Comparison of ENCODE assay signal across 1 cellular context in genomic region chr5:74342948-74343682, GRCh38.
TF ChIP-seq lines count a peak whose summit lies in the region.

No MANE protein-coding gene starts in this region.

TF ChIP-seq in K562, 482 proteins besides CTCF, POLR2A, EP300 and RAD21 (continued from another document):
- TF ChIP-seq, protein P1, sequence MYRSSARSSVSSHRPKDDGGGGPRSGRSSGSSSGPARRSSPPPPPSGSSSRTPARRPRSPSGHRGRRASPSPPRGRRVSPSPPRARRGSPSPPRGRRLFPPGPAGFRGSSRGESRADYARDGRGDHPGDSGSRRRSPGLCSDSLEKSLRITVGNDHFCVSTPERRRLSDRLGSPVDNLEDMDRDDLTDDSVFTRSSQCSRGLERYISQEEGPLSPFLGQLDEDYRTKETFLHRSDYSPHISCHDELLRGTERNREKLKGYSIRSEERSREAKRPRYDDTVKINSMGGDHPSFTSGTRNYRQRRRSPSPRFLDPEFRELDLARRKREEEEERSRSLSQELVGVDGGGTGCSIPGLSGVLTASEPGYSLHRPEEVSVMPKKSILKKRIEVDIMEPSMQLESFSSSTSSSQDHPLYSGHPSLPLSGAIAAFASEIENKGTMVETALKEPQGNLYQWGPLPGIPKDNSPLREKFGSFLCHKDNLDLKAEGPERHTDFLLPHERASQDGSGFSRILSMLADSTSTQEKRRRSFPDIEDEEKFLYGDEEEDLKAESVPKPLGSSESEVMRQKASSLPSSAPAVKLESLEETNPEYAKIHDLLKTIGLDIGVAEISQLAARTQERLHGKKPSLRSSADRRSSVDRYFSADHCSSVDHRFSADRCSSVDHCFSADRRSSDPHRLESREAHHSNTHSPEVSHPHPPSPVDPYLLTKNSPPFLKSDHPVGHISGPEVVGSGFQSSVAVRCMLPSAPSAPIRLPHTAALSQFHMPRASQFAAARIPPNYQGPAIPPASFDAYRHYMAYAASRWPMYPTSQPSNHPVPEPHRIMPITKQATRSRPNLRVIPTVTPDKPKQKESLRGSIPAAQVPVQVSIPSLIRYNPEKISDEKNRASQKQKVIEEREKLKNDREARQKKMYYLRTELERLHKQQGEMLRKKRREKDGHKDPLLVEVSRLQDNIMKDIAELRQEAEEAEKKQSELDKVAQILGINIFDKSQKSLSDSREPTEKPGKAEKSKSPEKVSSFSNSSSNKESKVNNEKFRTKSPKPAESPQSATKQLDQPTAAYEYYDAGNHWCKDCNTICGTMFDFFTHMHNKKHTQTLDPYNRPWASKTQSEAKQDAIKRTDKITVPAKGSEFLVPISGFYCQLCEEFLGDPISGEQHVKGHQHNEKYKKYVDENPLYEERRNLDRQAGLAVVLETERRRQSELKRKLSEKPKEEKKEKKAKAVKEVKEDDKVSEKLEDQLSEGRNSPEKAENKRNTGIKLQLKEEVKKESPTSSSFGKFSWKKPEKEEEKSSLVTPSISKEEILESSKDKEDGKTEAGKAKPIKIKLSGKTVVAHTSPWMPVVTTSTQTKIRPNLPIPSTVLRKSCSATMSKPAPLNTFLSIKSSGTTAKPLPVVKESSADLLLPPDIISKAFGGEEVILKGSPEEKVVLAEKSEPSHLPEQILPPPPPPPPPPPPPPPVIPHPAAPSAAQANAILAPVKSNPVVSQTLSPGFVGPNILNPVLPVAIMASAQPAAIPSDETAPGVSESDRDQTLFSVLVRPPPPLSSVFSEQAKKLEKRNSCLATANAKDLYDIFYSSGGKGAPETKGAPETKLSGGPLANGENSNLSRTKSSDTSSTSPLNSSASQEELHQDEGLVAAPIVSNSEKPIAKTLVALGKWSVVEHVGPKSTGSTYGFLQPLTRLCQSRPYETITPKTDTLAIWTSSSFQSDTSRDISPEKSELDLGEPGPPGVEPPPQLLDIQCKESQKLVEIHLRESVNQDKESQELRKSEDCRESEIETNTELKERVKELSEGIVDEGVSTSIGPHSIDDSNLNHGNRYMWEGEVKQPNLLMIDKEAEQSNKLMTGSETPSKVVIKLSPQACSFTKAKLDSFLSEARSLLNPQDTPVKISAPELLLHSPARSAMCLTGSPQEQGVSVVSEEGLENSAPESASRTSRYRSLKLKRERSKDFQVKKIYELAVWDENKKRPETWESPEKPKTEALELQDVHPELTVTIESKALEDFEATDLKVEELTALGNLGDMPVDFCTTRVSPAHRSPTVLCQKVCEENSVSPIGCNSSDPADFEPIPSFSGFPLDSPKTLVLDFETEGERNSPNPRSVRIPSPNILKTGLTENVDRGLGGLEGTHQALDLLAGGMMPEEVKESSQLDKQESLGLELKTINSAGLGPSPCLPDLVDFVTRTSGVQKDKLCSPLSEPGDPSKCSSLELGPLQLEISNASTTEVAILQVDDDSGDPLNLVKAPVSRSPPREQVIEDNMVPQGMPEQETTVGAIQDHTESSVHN (IDR thresholded peaks at IDR 0.05; ENCODE audit: borderline replicate concordance in 1 of 2, low read depth in 1 of 2) = no peak
- no peak for TF ChIP-seq SAP30 (IDR thresholded peaks at IDR 0.05; ENCODE audit: borderline replicate concordance, insufficient read depth, low read depth, low read length, poor library complexity, severe bottlenecking)
- TF ChIP-seq BACH1 (tag; IDR thresholded peaks at IDR 0.05) = peak; percentile 93
- peak; percentile 18; the same call in 1 of the 2 replicates for TF ChIP-seq NFIC (IDR thresholded peaks at IDR 0.05)
- no peak for TF ChIP-seq SMAD2 (IDR thresholded peaks at IDR 0.05; ENCODE audit: low read depth, low read length)
- TF ChIP-seq, protein P2, sequence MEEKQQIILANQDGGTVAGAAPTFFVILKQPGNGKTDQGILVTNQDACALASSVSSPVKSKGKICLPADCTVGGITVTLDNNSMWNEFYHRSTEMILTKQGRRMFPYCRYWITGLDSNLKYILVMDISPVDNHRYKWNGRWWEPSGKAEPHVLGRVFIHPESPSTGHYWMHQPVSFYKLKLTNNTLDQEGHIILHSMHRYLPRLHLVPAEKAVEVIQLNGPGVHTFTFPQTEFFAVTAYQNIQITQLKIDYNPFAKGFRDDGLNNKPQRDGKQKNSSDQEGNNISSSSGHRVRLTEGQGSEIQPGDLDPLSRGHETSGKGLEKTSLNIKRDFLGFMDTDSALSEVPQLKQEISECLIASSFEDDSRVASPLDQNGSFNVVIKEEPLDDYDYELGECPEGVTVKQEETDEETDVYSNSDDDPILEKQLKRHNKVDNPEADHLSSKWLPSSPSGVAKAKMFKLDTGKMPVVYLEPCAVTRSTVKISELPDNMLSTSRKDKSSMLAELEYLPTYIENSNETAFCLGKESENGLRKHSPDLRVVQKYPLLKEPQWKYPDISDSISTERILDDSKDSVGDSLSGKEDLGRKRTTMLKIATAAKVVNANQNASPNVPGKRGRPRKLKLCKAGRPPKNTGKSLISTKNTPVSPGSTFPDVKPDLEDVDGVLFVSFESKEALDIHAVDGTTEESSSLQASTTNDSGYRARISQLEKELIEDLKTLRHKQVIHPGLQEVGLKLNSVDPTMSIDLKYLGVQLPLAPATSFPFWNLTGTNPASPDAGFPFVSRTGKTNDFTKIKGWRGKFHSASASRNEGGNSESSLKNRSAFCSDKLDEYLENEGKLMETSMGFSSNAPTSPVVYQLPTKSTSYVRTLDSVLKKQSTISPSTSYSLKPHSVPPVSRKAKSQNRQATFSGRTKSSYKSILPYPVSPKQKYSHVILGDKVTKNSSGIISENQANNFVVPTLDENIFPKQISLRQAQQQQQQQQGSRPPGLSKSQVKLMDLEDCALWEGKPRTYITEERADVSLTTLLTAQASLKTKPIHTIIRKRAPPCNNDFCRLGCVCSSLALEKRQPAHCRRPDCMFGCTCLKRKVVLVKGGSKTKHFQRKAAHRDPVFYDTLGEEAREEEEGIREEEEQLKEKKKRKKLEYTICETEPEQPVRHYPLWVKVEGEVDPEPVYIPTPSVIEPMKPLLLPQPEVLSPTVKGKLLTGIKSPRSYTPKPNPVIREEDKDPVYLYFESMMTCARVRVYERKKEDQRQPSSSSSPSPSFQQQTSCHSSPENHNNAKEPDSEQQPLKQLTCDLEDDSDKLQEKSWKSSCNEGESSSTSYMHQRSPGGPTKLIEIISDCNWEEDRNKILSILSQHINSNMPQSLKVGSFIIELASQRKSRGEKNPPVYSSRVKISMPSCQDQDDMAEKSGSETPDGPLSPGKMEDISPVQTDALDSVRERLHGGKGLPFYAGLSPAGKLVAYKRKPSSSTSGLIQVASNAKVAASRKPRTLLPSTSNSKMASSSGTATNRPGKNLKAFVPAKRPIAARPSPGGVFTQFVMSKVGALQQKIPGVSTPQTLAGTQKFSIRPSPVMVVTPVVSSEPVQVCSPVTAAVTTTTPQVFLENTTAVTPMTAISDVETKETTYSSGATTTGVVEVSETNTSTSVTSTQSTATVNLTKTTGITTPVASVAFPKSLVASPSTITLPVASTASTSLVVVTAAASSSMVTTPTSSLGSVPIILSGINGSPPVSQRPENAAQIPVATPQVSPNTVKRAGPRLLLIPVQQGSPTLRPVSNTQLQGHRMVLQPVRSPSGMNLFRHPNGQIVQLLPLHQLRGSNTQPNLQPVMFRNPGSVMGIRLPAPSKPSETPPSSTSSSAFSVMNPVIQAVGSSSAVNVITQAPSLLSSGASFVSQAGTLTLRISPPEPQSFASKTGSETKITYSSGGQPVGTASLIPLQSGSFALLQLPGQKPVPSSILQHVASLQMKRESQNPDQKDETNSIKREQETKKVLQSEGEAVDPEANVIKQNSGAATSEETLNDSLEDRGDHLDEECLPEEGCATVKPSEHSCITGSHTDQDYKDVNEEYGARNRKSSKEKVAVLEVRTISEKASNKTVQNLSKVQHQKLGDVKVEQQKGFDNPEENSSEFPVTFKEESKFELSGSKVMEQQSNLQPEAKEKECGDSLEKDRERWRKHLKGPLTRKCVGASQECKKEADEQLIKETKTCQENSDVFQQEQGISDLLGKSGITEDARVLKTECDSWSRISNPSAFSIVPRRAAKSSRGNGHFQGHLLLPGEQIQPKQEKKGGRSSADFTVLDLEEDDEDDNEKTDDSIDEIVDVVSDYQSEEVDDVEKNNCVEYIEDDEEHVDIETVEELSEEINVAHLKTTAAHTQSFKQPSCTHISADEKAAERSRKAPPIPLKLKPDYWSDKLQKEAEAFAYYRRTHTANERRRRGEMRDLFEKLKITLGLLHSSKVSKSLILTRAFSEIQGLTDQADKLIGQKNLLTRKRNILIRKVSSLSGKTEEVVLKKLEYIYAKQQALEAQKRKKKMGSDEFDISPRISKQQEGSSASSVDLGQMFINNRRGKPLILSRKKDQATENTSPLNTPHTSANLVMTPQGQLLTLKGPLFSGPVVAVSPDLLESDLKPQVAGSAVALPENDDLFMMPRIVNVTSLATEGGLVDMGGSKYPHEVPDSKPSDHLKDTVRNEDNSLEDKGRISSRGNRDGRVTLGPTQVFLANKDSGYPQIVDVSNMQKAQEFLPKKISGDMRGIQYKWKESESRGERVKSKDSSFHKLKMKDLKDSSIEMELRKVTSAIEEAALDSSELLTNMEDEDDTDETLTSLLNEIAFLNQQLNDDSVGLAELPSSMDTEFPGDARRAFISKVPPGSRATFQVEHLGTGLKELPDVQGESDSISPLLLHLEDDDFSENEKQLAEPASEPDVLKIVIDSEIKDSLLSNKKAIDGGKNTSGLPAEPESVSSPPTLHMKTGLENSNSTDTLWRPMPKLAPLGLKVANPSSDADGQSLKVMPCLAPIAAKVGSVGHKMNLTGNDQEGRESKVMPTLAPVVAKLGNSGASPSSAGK (IDR thresholded peaks at IDR 0.05) = no peak
- TF ChIP-seq MAFG (tag; conservative IDR thresholded peaks at IDR 0.05) = peak; percentile 98
- no peak for TF ChIP-seq POLR2G (IDR thresholded peaks at IDR 0.05; ENCODE audit: low read depth, low read length)
- no peak for TF ChIP-seq CTBP1 (IDR thresholded peaks at IDR 0.05; ENCODE audit: borderline replicate concordance)
- TF ChIP-seq, protein P3, sequence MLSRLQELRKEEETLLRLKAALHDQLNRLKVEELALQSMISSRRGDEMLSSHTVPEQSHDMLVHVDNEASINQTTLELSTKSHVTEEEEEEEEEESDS (CRISPR knock-in tag; IDR thresholded peaks at IDR 0.05) = no peak
- TF ChIP-seq ZNF324 (CRISPR knock-in tag; IDR thresholded peaks at IDR 0.05) = no peak
- TF ChIP-seq SAFB2 (IDR thresholded peaks at IDR 0.05; ENCODE audit: borderline replicate concordance, low read depth, low read length, severe bottlenecking) = no peak
- no peak for TF ChIP-seq MCM7 (IDR thresholded peaks at IDR 0.05)
- no peak for TF ChIP-seq SMAD4 (CRISPR knock-in tag; conservative IDR thresholded peaks at IDR 0.05)
- TF ChIP-seq DACH1 (IDR thresholded peaks at IDR 0.05; ENCODE audit: partially characterized antibody) = no peak
- no peak for TF ChIP-seq NFIX (CRISPR knock-in tag; IDR thresholded peaks at IDR 0.05; ENCODE audit: low read depth)
- TF ChIP-seq GTF2B (IDR thresholded peaks at IDR 0.05; ENCODE audit: extremely low read depth, insufficient read length) = no peak
- no peak for TF ChIP-seq CBFA2T2 (conservative IDR thresholded peaks at IDR 0.05)
- TF ChIP-seq ARHGAP35 (IDR thresholded peaks at IDR 0.05; ENCODE audit: partially characterized antibody) = no peak
- no peak for TF ChIP-seq ZNF408 (CRISPR knock-in tag; IDR thresholded peaks at IDR 0.05; ENCODE audit: low read depth)
- no peak for TF ChIP-seq RAD51 (IDR thresholded peaks at IDR 0.05; ENCODE audit: borderline replicate concordance, low read depth)
- no peak for TF ChIP-seq TEAD4 (IDR thresholded peaks at IDR 0.05; ENCODE audit: low read length)
- no peak for TF ChIP-seq TEAD4 (CRISPR knock-in tag; IDR thresholded peaks at IDR 0.05; ENCODE audit: borderline replicate concordance)
